In genomic region chr10:21368728-21369425, GRCh38 we compare ENCODE assay signal across 2 cellular contexts.
TF ChIP-seq lines count a peak whose summit lies in the region.

No MANE protein-coding gene starts in this region.

TF ChIP-seq in HCT116, 20 proteins besides CTCF, POLR2A, EP300 and RAD21 (continued from another document):
- TF ChIP-seq ATF3 (IDR thresholded peaks at IDR 0.05) (no peak), POLR2AphosphoS5 (IDR thresholded peaks at IDR 0.05; ENCODE audit: low read depth, low read length) (no peak), MAX (IDR thresholded peaks at IDR 0.05) (no peak), EGR1 (IDR thresholded peaks at IDR 0.05; ENCODE audit: low read depth) (no peak), YY1 (IDR thresholded peaks at IDR 0.05; ENCODE audit: extremely low read depth, insufficient replicate concordance, low read depth, low read length) (no peak), TCF7L2 (IDR thresholded peaks at IDR 0.05; ENCODE audit: borderline replicate concordance, extremely low read depth, insufficient read depth, insufficient read length) (no peak)

TF ChIP-seq in WTC11, 78 proteins besides CTCF, POLR2A, EP300 and RAD21 (continued from another document):
- no peak for TF ChIP-seq ZNF281 (CRISPR knock-in tag; IDR thresholded peaks at IDR 0.05)
